In genomic region chr14:100747021-100747586, GRCh38 we compare ENCODE assay signal across 11 cellular contexts. TPM values are rescaled to one million over a fixed set of nuclear protein-coding genes. Genes with fewer than 3 reads are reported as not detected.
DNase-seq lines count a peak whose midpoint lies in the region; ATAC-seq and TF ChIP-seq lines count a peak whose summit lies in the region.
"Had no signal": no experiment of that assay in that cellular context is flagged by ENCODE, and none has a peak within 500 bp of the region (broad histone marks: within the 10 kb centered on the region; RNA-seq: fewer than 3 reads in every experiment).

No MANE protein-coding gene starts in this region.

- H3K27ac Mint-ChIP-seq in activated CD4-positive, alpha-beta T cell treated with anti-CD3 and anti-CD28 coated beads for 36 hours = no peak overlapping the region
- H3K27ac Mint-ChIP-seq in effector memory CD8-positive, alpha-beta T cell = no peak overlapping the region

- POLR2A ChIA-PET in activated CD4-positive, alpha-beta T cell treated with anti-CD3 and anti-CD28 coated beads for 36 hours (lab: Charles Lee) = no interaction called here

- H3K27me3 ChIP-seq in esophagus squamous epithelium (no peaks in the 10 kb centered on the region), testis (no peaks in the 10 kb centered on the region)
- H3K27me3 ChIP-seq: BLaER1 had no signal

- H3K4me1 ChIP-seq in esophagus squamous epithelium (peaks cover 0 to 15% (median 0%) of the 10 kb centered on the region in 3 donors), testis (no peaks in the 10 kb centered on the region)
- H3K4me1 ChIP-seq: BLaER1 had no signal

- H3K9me3 Mint-ChIP-seq in activated CD4-positive, alpha-beta T cell treated with anti-CD3 and anti-CD28 coated beads for 36 hours (ENCODE audit: low read depth) = peaks cover 3% of the 10 kb centered on the region
- no peaks in the 10 kb centered on the region for H3K9me3 Mint-ChIP-seq in effector memory CD8-positive, alpha-beta T cell

- no peaks in the 10 kb centered on the region for H3K36me3 Mint-ChIP-seq in activated CD4-positive, alpha-beta T cell treated with anti-CD3 and anti-CD28 coated beads for 36 hours (ENCODE audit: low read depth)
- H3K36me3 Mint-ChIP-seq in effector memory CD8-positive, alpha-beta T cell (ENCODE audit: insufficient read depth) = no peaks in the 10 kb centered on the region

- no peak overlapping the region for H3K4me3 Mint-ChIP-seq in activated CD4-positive, alpha-beta T cell treated with anti-CD3 and anti-CD28 coated beads for 36 hours
- no peak overlapping the region for H3K4me3 Mint-ChIP-seq in effector memory CD8-positive, alpha-beta T cell

- peak overlapping the region in 3 of 4 donors; percentile 49 to 75 (median 56) for H3K27ac ChIP-seq in esophagus squamous epithelium
- peak overlapping the region in 14 of 21 experiments; percentile 2 to 77 (median 46) for H3K27ac ChIP-seq in skin epidermis
- H3K27ac ChIP-seq in testis = no peak overlapping the region
- H3K27ac ChIP-seq: BLaER1 had no signal

- H3K4me3 ChIP-seq in esophagus squamous epithelium (no peak overlapping the region), skin epidermis (no peak overlapping the region), testis (no peak overlapping the region)
- H3K4me3 ChIP-seq: BLaER1 had no signal

- no peaks in the 10 kb centered on the region for H3K36me3 ChIP-seq in esophagus squamous epithelium
- H3K36me3 ChIP-seq in testis (ENCODE audit: low read depth, missing control alignments) = no peaks in the 10 kb centered on the region
- H3K36me3 ChIP-seq: BLaER1 had no signal

- 32 to 45% methylated on average over 8 to 9 of the region's 9 CpGs for WGBS in esophagus squamous epithelium, 2 donors
- 88 to 95% methylated on average over 9 of the region's 9 CpGs for WGBS in testis, 2 donors

- intact Hi-C loops in activated CD4-positive, alpha-beta T cell treated with anti-CD3 and anti-CD28 coated beads for 36 hours (cut with DNase I, micrococcal nuclease) = no loop called here
- intact Hi-C loops in esophagus squamous epithelium (cut with DNase I) (no loop called here), testis (cut with DNase I; ENCODE audit: low total_unique reads) (no loop called here)

- no peaks in the 10 kb centered on the region for H3K9me3 ChIP-seq in esophagus squamous epithelium
- H3K9me3 ChIP-seq in testis = no peaks in the 10 kb centered on the region
- H3K9me3 ChIP-seq: BLaER1 had no signal

- no peak for DNase-seq in activated CD4-positive, alpha-beta T cell treated with anti-CD3 and anti-CD28 coated beads for 36 hours
- DNase-seq in activated CD4-positive, alpha-beta T cell treated with anti-CD3 and anti-CD28 coated beads, Interleukin-2, amount 50 U/mL, for 4 hours = no peak
- DNase-seq in NCI-H774 (lab: John Stamatoyannopoulos, UW) (peak; percentile 64), esophagus squamous epithelium (lab: John Stamatoyannopoulos, UW) (no peak), testis (no peak)
- DNase-seq in stimulated activated CD4-positive, alpha-beta T cell treated with anti-CD3 and anti-CD28 coated beads, Interleukin-12 subunit alpha, Interleukin-12 subunit beta, amount 100 ng/mL, for 4 hours = no peak
- DNase-seq in effector memory CD8-positive, alpha-beta T cell = no peak

- H3K4me1 Mint-ChIP-seq in activated CD4-positive, alpha-beta T cell treated with anti-CD3 and anti-CD28 coated beads for 36 hours = no peaks in the 10 kb centered on the region
- H3K4me1 Mint-ChIP-seq in effector memory CD8-positive, alpha-beta T cell (ENCODE audit: low read depth in 2 of 2) = no peaks in the 10 kb centered on the region

- TF ChIP-seq POLR2A in esophagus squamous epithelium (IDR thresholded peaks at IDR 0.05) (no peak), testis (IDR thresholded peaks at IDR 0.05) (no peak)

- peak; percentile 78 for ATAC-seq in activated CD4-positive, alpha-beta T cell treated with anti-CD3 and anti-CD28 coated beads for 36 hours
- ATAC-seq in effector memory CD8-positive, alpha-beta T cell (replicated peaks) = no peak

- CTCF ChIA-PET in activated CD4-positive, alpha-beta T cell treated with anti-CD3 and anti-CD28 coated beads for 36 hours (lab: Charles Lee) = interaction anchor here (1.0 kb wide), 1 partner anchor 12 kb away, joined by 4 read pairs; no protein-coding TSS in a partner anchor

- peak in 1 of 6 experiments; percentile 22 for TF ChIP-seq CTCF in esophagus squamous epithelium (IDR thresholded peaks at IDR 0.05)
- TF ChIP-seq CTCF in testis (IDR thresholded peaks at IDR 0.05) = no peak

- peaks cover 5% of the 10 kb centered on the region for H3K27me3 Mint-ChIP-seq in activated CD4-positive, alpha-beta T cell treated with anti-CD3 and anti-CD28 coated beads for 36 hours
- H3K27me3 Mint-ChIP-seq in effector memory CD8-positive, alpha-beta T cell = peaks cover 40 to 43% of the 10 kb centered on the region in 2 donors

RNA-seq across cellular contexts. Expression of gene DLK1, which starts 20.4 kb away (rescaled TPM):
- not detected for total RNA-seq in activated CD4-positive, alpha-beta T cell treated with anti-CD3 and anti-CD28 coated beads for 36 hours
- total RNA-seq in esophagus squamous epithelium (not detected), testis (100 to 1,000 TPM in 1 of 2 donors, 10 to 100 TPM in 1; 59.4 to 109 TPM)
- 45.6 TPM for polyA plus RNA-seq in testis (ENCODE audit: insufficient read depth, low read depth, low replicate concordance)
- total RNA-seq: aorta, lung microvascular endothelial cell had no signal

Comparison
In these comparisons a context has a peak if more than half of its experiments do, and no peak if none do; other contexts are left out.
1. H3K27ac ChIP-seq: peak in esophagus squamous epithelium (3 of 4) and skin epidermis (14 of 21); none in testis (0 of 2).
2. RNA of gene DLK1, which starts 20.4 kb away (total RNA-seq): 59.4 to 109 TPM in testis; not detected in activated CD4-positive, alpha-beta T cell treated with anti-CD3 and anti-CD28 coated beads for 36 hours and not detected in esophagus squamous epithelium; every median in the first group is over 10 times any median in the second.